ENCODE assay signal across 10 cellular contexts in the genomic region with DNA sequence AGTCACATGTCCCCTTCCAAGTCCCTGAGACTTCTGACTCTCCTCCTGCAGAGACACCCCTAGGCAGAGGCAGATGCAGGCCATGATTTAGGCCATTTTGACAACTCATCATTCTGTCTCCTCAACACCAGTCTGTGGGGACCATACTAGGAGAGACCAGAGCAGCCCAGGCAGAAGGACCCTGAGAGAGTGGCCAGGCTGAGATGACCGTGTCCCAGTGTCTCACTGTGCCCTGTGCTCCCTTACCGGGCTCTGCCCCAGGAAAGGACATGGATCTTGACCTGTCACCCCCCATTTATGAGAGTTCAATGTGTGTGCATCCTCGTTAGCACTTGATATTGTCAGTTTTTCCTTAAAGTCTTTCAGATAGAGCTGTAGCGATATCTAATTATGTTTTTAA. TPM values are rescaled to one million over a fixed set of nuclear protein-coding genes. Genes with fewer than 3 reads are reported as not detected.
"Had no signal": no experiment of that assay in that cellular context is flagged by ENCODE, and none has a peak within 500 bp of the region (broad histone marks: within the 10 kb centered on the region; RNA-seq: fewer than 3 reads in every experiment).

No MANE protein-coding gene starts in this region.

- H3K36me3 ChIP-seq: HAP-1 had no signal

- H3K27ac ChIP-seq: HL-60 had no signal

- H3K4me1 ChIP-seq: HAP-1 had no signal

- H2AFZ ChIP-seq: GM23338 had no signal

- ATAC-seq: GM23338, HCT116, HepG2 had no signal

- FAIRE-seq: H1, H54, HepG2 had no signal

- H3K4me3 Mint-ChIP-seq: GM23338, HFFc6, IgD-negative memory B cell had no signal

- DNase-seq: HFFc6 had no signal

- H3K4me1 Mint-ChIP-seq: GM23338 had no signal

- H3K9me3 Mint-ChIP-seq: HFFc6 had no signal

- H3K4me3 ChIP-seq: GM23338, HAP-1 had no signal

- H3K27ac Mint-ChIP-seq: GM23338, HFFc6, IgD-negative memory B cell had no signal

- H3K4me2 ChIP-seq: GM23338 had no signal

- H3K9me3 ChIP-seq: HAP-1 had no signal

RNA-seq across cellular contexts. Expression of a gene that starts 52.4 kb away (rescaled TPM):
- total RNA-seq: GM23338, H1, HepG2, HFFc6, HT1080 had no signal
- polyA plus RNA-seq: GM23338, H1, HepG2 had no signal
